ENCODE assay signal across 8 cellular contexts in the genomic region with DNA sequence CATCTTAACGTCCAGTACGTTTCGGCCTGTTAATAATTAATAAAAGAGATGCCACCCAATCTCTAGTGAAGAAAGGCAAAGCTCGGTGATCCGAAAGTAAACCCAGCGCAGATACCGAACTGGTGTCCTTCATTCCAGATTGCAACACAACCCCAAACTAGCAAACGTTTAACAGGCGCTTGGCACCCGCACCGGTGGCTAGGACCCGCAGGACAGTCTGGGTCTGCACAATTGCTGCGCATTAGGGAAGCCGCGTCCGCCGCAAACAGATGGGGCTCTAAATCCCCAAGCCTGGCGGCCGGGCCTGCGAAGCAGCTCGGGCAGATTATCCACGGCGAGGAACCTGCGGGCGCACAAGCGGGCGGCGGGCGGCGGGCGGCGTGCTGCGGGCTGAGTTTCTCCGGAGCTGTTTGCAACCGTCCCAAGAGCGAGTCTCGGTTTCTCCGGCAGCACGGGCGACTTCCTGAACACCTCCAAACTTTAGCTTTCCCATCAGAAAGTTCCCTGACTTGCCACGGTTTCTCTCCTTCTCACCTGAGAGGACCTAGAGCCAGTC.
DNase-seq lines count a peak whose midpoint lies in the region; ATAC-seq and TF ChIP-seq lines count a peak whose summit lies in the region.

No MANE protein-coding gene starts in this region.

- intact Hi-C loops in upper lobe of right lung (cut with DNase I): no loop called here

- peak; percentile 1 to 7 for ATAC-seq in natural killer cell treated with Interleukin-12 subunit alpha and Interleukin-12 subunit beta and Interleukin-15 and Interleukin-18, amount 100 ng/mL, for 72 hours
- ATAC-seq in upper lobe of right lung: peak; percentile 14
- no peak for ATAC-seq in GM21529 (IDR thresholded peaks at IDR 0.05; ENCODE audit: unreplicated experiment)

- H3K36me3 Mint-ChIP-seq in natural killer cell treated with Interleukin-12 subunit alpha and Interleukin-12 subunit beta and Interleukin-15 and Interleukin-18, amount 100 ng/mL, for 72 hours: peaks cover 14% of the 10 kb centered on the region

- peaks cover 50 to 67% of the 10 kb centered on the region in 2 donors for H3K4me1 Mint-ChIP-seq in natural killer cell treated with Interleukin-12 subunit alpha and Interleukin-12 subunit beta and Interleukin-15 and Interleukin-18, amount 100 ng/mL, for 72 hours (ENCODE audit: low read depth in 2 of 2)

- peak overlapping the region; percentile 89 for H3K4me3 Mint-ChIP-seq in natural killer cell treated with Interleukin-12 subunit alpha and Interleukin-12 subunit beta and Interleukin-15 and Interleukin-18, amount 100 ng/mL, for 72 hours

- DNase-seq in GM12864 (ENCODE audit: low read depth): no peak
- DNase-seq in NCI-H2171 (lab: John Stamatoyannopoulos, UW): peak; percentile 50
- peak; percentile 31 for DNase-seq in activated T-helper 1 cell treated with Interleukin-2 at 50 U/mL for 16 hours (ENCODE audit: low read depth)
- peak; percentile 36 for DNase-seq in fibroblast of pulmonary artery (ENCODE audit: low read depth)
- DNase-seq in natural killer cell treated with Interleukin-12 subunit alpha and Interleukin-12 subunit beta and Interleukin-15 and Interleukin-18, amount 100 ng/mL, for 72 hours (ENCODE audit: low spot score): peak; percentile 74
- peak; percentile 80 for DNase-seq in upper lobe of right lung
- no peak for DNase-seq in COR-L47 (lab: John Stamatoyannopoulos, UW)

- H3K27me3 Mint-ChIP-seq in natural killer cell treated with Interleukin-12 subunit alpha and Interleukin-12 subunit beta and Interleukin-15 and Interleukin-18, amount 100 ng/mL, for 72 hours: no peaks in the 10 kb centered on the region

- H3K27me3 ChIP-seq in upper lobe of right lung: no peaks in the 10 kb centered on the region

- no peaks in the 10 kb centered on the region for H3K4me1 ChIP-seq in upper lobe of right lung

- TF ChIP-seq CTCF in GM12864 (IDR thresholded peaks at IDR 0.05; ENCODE audit: low read depth, low read length, missing control alignments) (no peak), fibroblast of pulmonary artery (IDR thresholded peaks at IDR 0.05; ENCODE audit: low read length, missing control alignments) (no peak), upper lobe of right lung (IDR thresholded peaks at IDR 0.05) (no peak)

- H3K4me3 ChIP-seq in GM12864 (ENCODE audit: low read depth, low read length): peak overlapping the region; percentile 76
- H3K4me3 ChIP-seq in fibroblast of pulmonary artery (replicated peaks; ENCODE audit: low read depth, low read length): peak overlapping the region; percentile 61
- peak overlapping the region; percentile 75 for H3K4me3 ChIP-seq in upper lobe of right lung

- H3K27ac ChIP-seq in upper lobe of right lung: peak overlapping the region; percentile 88

- H3K9me3 ChIP-seq in upper lobe of right lung: no peaks in the 10 kb centered on the region

- no peaks in the 10 kb centered on the region for H3K36me3 ChIP-seq in upper lobe of right lung

- no peaks in the 10 kb centered on the region for H3K9me3 Mint-ChIP-seq in natural killer cell treated with Interleukin-12 subunit alpha and Interleukin-12 subunit beta and Interleukin-15 and Interleukin-18, amount 100 ng/mL, for 72 hours

- peak overlapping the region; percentile 91 to 94 for H3K27ac Mint-ChIP-seq in natural killer cell treated with Interleukin-12 subunit alpha and Interleukin-12 subunit beta and Interleukin-15 and Interleukin-18, amount 100 ng/mL, for 72 hours

Comparison
In these comparisons a context has a peak if more than half of its experiments do, and no peak if none do; other contexts are left out.
1. DNase-seq: peak in NCI-H2171 (single experiment), activated T-helper 1 cell treated with Interleukin-2 at 50 U/mL for 16 hours (single experiment), fibroblast of pulmonary artery (single experiment), natural killer cell treated with Interleukin-12 subunit alpha and Interleukin-12 subunit beta and Interleukin-15 and Interleukin-18, amount 100 ng/mL, for 72 hours (single experiment) and upper lobe of right lung (single experiment); none in GM12864 (single experiment) and COR-L47 (single experiment).
2. Peak in every context shown above with its lines, with median percentiles within 50 percentile points of each other: H3K4me3 ChIP-seq.